In the genomic region with DNA sequence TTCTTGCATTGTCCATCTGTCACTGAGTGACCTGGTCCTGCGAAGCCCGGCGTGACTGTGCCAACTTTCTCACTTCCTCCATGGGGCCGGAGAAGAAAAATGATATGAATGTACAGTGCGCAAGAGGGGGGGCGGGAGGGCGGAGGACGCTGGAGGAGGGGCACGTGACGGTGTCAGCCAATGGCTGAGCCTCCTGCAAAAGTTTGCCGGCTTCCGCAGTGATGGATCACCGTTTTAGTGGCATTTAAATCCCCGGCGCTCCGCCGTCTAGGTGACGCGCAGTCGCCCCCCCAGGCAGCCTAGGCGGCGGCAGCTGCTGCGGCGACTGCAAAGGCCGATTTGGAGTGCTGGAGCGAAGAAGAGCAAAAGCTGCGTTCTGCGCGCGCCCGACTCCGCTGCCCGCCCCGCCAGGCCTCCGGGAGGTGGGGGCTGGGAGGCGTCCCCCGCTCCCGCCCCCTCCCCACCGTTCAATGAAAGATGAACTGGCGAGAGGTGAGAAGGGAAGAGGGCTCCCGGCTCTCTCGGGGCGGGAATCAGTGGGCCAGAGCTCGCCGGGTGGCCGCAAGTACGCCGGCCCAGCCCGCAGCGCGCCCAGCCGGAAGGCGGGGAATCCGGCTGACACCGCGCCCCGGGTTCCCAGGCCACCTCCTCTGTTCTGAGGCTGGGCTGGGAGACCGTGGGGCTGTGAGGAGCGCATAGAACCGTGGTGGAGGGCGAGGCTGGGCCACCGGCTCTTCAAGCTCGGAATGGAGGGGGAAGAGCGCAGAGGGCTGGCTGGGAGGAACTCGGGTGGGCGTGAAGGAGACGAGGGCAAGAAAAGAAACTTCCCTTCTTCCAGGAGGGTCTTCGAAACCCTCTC, we compare ENCODE assay signal across 1 cellular context.
TF ChIP-seq lines count a peak whose summit lies in the region.

A gene (minus strand): TSS at position 104 of the 859 bp plus-strand sequence. CDS start 88 bp downstream, at position 16.

TF ChIP-seq in WTC11, 78 proteins besides CTCF, POLR2A, EP300 and RAD21 (continued from another document):
- TF ChIP-seq, protein P1, sequence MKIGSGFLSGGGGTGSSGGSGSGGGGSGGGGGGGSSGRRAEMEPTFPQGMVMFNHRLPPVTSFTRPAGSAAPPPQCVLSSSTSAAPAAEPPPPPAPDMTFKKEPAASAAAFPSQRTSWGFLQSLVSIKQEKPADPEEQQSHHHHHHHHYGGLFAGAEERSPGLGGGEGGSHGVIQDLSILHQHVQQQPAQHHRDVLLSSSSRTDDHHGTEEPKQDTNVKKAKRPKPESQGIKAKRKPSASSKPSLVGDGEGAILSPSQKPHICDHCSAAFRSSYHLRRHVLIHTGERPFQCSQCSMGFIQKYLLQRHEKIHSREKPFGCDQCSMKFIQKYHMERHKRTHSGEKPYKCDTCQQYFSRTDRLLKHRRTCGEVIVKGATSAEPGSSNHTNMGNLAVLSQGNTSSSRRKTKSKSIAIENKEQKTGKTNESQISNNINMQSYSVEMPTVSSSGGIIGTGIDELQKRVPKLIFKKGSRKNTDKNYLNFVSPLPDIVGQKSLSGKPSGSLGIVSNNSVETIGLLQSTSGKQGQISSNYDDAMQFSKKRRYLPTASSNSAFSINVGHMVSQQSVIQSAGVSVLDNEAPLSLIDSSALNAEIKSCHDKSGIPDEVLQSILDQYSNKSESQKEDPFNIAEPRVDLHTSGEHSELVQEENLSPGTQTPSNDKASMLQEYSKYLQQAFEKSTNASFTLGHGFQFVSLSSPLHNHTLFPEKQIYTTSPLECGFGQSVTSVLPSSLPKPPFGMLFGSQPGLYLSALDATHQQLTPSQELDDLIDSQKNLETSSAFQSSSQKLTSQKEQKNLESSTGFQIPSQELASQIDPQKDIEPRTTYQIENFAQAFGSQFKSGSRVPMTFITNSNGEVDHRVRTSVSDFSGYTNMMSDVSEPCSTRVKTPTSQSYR (CRISPR knock-in tag; IDR thresholded peaks at IDR 0.05) = no peak
- TF ChIP-seq NFYB (CRISPR knock-in tag; conservative IDR thresholded peaks at IDR 0.05; ENCODE audit: low read depth) = peak; percentile 37; the same call in 1 of the 2 replicates
- TF ChIP-seq, protein P2, sequence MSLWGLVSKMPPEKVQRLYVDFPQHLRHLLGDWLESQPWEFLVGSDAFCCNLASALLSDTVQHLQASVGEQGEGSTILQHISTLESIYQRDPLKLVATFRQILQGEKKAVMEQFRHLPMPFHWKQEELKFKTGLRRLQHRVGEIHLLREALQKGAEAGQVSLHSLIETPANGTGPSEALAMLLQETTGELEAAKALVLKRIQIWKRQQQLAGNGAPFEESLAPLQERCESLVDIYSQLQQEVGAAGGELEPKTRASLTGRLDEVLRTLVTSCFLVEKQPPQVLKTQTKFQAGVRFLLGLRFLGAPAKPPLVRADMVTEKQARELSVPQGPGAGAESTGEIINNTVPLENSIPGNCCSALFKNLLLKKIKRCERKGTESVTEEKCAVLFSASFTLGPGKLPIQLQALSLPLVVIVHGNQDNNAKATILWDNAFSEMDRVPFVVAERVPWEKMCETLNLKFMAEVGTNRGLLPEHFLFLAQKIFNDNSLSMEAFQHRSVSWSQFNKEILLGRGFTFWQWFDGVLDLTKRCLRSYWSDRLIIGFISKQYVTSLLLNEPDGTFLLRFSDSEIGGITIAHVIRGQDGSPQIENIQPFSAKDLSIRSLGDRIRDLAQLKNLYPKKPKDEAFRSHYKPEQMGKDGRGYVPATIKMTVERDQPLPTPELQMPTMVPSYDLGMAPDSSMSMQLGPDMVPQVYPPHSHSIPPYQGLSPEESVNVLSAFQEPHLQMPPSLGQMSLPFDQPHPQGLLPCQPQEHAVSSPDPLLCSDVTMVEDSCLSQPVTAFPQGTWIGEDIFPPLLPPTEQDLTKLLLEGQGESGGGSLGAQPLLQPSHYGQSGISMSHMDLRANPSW (CRISPR knock-in tag; conservative IDR thresholded peaks at IDR 0.05; ENCODE audit: low read depth) = no peak
- TF ChIP-seq SP1 (CRISPR knock-in tag; conservative IDR thresholded peaks at IDR 0.05) = 0 out of 2 replicates have a peak, but pooled peaks have one; percentile 6
- TF ChIP-seq, protein P3, sequence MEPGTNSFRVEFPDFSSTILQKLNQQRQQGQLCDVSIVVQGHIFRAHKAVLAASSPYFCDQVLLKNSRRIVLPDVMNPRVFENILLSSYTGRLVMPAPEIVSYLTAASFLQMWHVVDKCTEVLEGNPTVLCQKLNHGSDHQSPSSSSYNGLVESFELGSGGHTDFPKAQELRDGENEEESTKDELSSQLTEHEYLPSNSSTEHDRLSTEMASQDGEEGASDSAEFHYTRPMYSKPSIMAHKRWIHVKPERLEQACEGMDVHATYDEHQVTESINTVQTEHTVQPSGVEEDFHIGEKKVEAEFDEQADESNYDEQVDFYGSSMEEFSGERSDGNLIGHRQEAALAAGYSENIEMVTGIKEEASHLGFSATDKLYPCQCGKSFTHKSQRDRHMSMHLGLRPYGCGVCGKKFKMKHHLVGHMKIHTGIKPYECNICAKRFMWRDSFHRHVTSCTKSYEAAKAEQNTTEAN (CRISPR knock-in tag; IDR thresholded peaks at IDR 0.05) = no peak
TF ChIP-seq in WTC11: peak in this region for 4.
